Comparison of ENCODE assay signal across 14 cellular contexts in genomic region chr10:93718937-93719725, GRCh38. TPM values are rescaled to one million over a fixed set of nuclear protein-coding genes. Genes with fewer than 3 reads are reported as not detected.
DNase-seq lines count a peak whose midpoint lies in the region; ATAC-seq, FAIRE-seq and TF ChIP-seq lines count a peak whose summit lies in the region.
"Had no signal": no experiment of that assay in that cellular context is flagged by ENCODE, and none has a peak within 500 bp of the region (broad histone marks: within the 10 kb centered on the region; RNA-seq: fewer than 3 reads in every experiment).

No MANE protein-coding gene starts in this region.

- H3K27me3 ChIP-seq in GM06990 (replicated peaks; ENCODE audit: control insufficient read depth, insufficient read depth, low read length) (no peaks in the 10 kb centered on the region), breast epithelium (no peaks in the 10 kb centered on the region), pancreas (no peaks in the 10 kb centered on the region)
- H3K27me3 ChIP-seq: hepatocyte, MG63 had no signal

- H3K4me3 ChIP-seq in GM06990 (replicated peaks; ENCODE audit: low read depth, low read length) (no peak overlapping the region), breast epithelium (no peak overlapping the region), pancreas (no peak overlapping the region)
- H3K4me3 ChIP-seq: GM23248, hepatocyte, MG63 had no signal

- peak; percentile 31 for DNase-seq in GM06990 (ENCODE audit: extremely low read depth, insufficient read length)
- peak; percentile 15 for DNase-seq in amniotic epithelial cell (ENCODE audit: low read depth)
- DNase-seq in breast epithelium (ENCODE audit: low spot score in 2 of 2): no peak
- DNase-seq in GM03348 (ENCODE audit: low spot score): no peak
- no peak for DNase-seq in pancreas
- DNase-seq: activated T-cell treated with anti-CD3 and anti-CD28 coated beads, Interleukin-2, amount 50 U/mL, for 1 hour; GM23248; MG63 had no signal

- H3K27ac ChIP-seq in breast epithelium (no peak overlapping the region), pancreas (no peak overlapping the region)
- H3K27ac ChIP-seq: GM23248, hepatocyte had no signal

- no peak for FAIRE-seq in pancreas (lab: Jason Lieb, UNC)
- FAIRE-seq: colon had no signal

- intact Hi-C loops in breast epithelium (cut with DNase I; ENCODE audit: low total_unique reads): no loop called here
- intact Hi-C loops in pancreas (cut with DNase I): no loop called here

- TF ChIP-seq CTCF in GM06990 (IDR thresholded peaks at IDR 0.05; ENCODE audit: insufficient read depth, low read length, poor library complexity, severe bottlenecking): no peak
- TF ChIP-seq CTCF in breast epithelium (IDR thresholded peaks at IDR 0.05): no peak
- no peak for TF ChIP-seq CTCF in pancreas (IDR thresholded peaks at IDR 0.05)

- 52 to 64% methylated on average over 8 of the region's 8 CpGs for WGBS in pancreas, 2 donors

- no peaks in the 10 kb centered on the region for H3K36me3 ChIP-seq in GM06990 (ENCODE audit: control insufficient read depth, insufficient read depth, low read length)
- no peaks in the 10 kb centered on the region for H3K36me3 ChIP-seq in breast epithelium
- no peaks in the 10 kb centered on the region for H3K36me3 ChIP-seq in pancreas
- H3K36me3 ChIP-seq: MG63 had no signal

- no peak for TF ChIP-seq POLR2A in breast epithelium (IDR thresholded peaks at IDR 0.05)

- ATAC-seq in GM21367 (IDR thresholded peaks at IDR 0.05; ENCODE audit: unreplicated experiment) (peak; percentile 46), HG03354 (IDR thresholded peaks at IDR 0.05; ENCODE audit: poor library complexity, severe bottlenecking, unreplicated experiment) (peak; percentile 54), pancreas (no peak), GM18861 (IDR thresholded peaks at IDR 0.05; ENCODE audit: unreplicated experiment) (no peak)

- H3K9me3 ChIP-seq in breast epithelium: no peaks in the 10 kb centered on the region
- H3K9me3 ChIP-seq in pancreas: no peaks in the 10 kb centered on the region
- H3K9me3 ChIP-seq: MG63 had no signal

- no peaks in the 10 kb centered on the region for H3K4me1 ChIP-seq in breast epithelium
- no peaks in the 10 kb centered on the region for H3K4me1 ChIP-seq in pancreas

RNA-seq across cellular contexts. Expression of gene FRA10AC1, which starts 16.7 kb away (rescaled TPM):
- total RNA-seq in breast epithelium (10 to 100 TPM; 18.2 to 32.8 (median 24.3) TPM), pancreas (1 to 10 TPM; 5.1 to 9.7 (median 8.5) TPM)
- 10 to 100 TPM in 1 of 2 donors, 1 to 10 TPM in 1; 8.6 to 10.9 TPM for polyA plus RNA-seq in pancreas

RNA-seq across cellular contexts. Expression of gene LGI1, which starts 38.6 kb away (rescaled TPM):
- total RNA-seq in breast epithelium: under 1 TPM in 2 of 3 donors, not detected in 1; 0.15 to 0.48 TPM
- not detected for total RNA-seq in pancreas
- under 1 TPM; 0.19 to 0.99 TPM for polyA plus RNA-seq in pancreas
- total RNA-seq: GM23248, SK-MEL-5 had no signal
- polyA plus RNA-seq: GM23248 had no signal

Comparison
In these comparisons a context has a peak if more than half of its experiments do, and no peak if none do; other contexts are left out.
1. DNase-seq: peak in GM06990 (single experiment) and amniotic epithelial cell (single experiment); none in breast epithelium (0 of 2), GM03348 (single experiment) and pancreas (0 of 6).
2. ATAC-seq: peak in GM21367 (single experiment) and HG03354 (single experiment); none in pancreas (0 of 4) and GM18861 (single experiment).